In the genomic region with DNA sequence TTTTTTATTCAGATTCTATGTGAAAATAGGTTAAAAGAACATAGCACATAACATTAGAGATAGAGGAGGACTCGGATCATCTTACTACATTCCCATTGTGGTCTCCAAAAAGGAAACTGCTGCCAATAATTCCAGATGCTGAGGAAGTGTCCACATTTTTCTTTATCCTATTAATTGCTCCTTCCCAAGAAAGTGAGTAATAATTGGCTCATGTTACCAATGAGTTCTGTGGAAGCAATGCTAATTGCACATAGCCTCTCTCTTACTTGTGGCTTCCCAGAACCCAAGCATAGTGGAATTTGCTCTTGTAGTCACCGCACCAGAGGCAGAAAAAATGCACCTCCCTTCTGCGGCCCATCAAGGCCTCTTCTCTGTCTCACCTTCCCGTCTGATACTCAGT, we compare ENCODE assay signal across 19 cellular contexts.
A peak's percentile ranks its signal among the peaks of the same experiment; 100 is the strongest.
DNase-seq lines count a peak whose midpoint lies in the region; ATAC-seq and TF ChIP-seq lines count a peak whose summit lies in the region.
"Had no signal": no experiment of that assay in that cellular context is flagged by ENCODE, and none has a peak within 500 bp of the region (broad histone marks: within the 10 kb centered on the region; RNA-seq: fewer than 3 reads in every experiment).

No MANE protein-coding gene starts in this region.

- no peaks in the 10 kb centered on the region for H3K4me1 ChIP-seq in right cardiac atrium (ENCODE audit: control insufficient read depth, insufficient read depth, low read length)
- H3K4me1 ChIP-seq: colonic mucosa had no signal

- DNase-seq in left ventricle myocardium superior (no peak), right cardiac atrium (no peak), fibroblast of the conjunctiva (ENCODE audit: low read depth) (peak; percentile 5), NCI-H1417 treated with DMSO at 0.1 percent for 48 hours (lab: John Stamatoyannopoulos, UW) (no peak), hippocampal formation (lab: John Stamatoyannopoulos, UW) (no peak), T-helper 2 cell (no peak)
- DNase-seq: activated CD4-positive, alpha-beta T cell treated with anti-CD3 and anti-CD28 coated beads for 48 hours; activated T-cell treated with anti-CD3 and anti-CD28 coated beads, Interleukin-2, amount 50 U/mL, for 1 hour; colonic mucosa; mesendoderm; NCI-H146; NCI-H524; stimulated activated naive CD8-positive, alpha-beta T cell treated with anti-CD3 and anti-CD28 coated beads, Interleukin-15, amount 100 ng/mL, for 72 hours; T-helper 17 cell had no signal

- ATAC-seq in left ventricle myocardium superior (peak; percentile 54), right cardiac atrium (no peak), HG02870 (IDR thresholded peaks at IDR 0.05; ENCODE audit: unreplicated experiment) (no peak)
- ATAC-seq: GM23338; K562; stimulated activated naive CD8-positive, alpha-beta T cell treated with anti-CD3 and anti-CD28 coated beads, Interleukin-15, amount 100 ng/mL, for 72 hours; T-helper 17 cell had no signal

- H3K9me3 ChIP-seq in right cardiac atrium (ENCODE audit: control insufficient read depth, low read length): no peaks in the 10 kb centered on the region
- H3K9me3 ChIP-seq: colonic mucosa, neutrophil had no signal

- TF ChIP-seq CTCF in VCaP (conservative IDR thresholded peaks at IDR 0.05): no peak

- WGBS in right cardiac atrium: 61% methylated on average over 4 of the region's 4 CpGs

- no peaks in the 10 kb centered on the region for H3K27me3 ChIP-seq in right cardiac atrium (ENCODE audit: control insufficient read depth, insufficient read depth)
- H3K27me3 ChIP-seq: colonic mucosa, neutrophil had no signal

- intact Hi-C loops in left ventricle myocardium superior (cut with micrococcal nuclease) (no loop called here), right cardiac atrium (cut with DNase I) (no loop called here)

- no peak overlapping the region for H3K27ac ChIP-seq in right cardiac atrium (ENCODE audit: low read length)
- H3K27ac ChIP-seq in VCaP: peak overlapping the region; percentile 42; the same call in 1 of the 2 replicates
- H3K27ac ChIP-seq: colonic mucosa, neutrophil had no signal

- H3K4me3 ChIP-seq in right cardiac atrium (ENCODE audit: low read length): no peak overlapping the region
- H3K4me3 ChIP-seq: colonic mucosa, GM23338, K562 had no signal
